ENCODE assay signal across 4 cellular contexts in the genomic region with DNA sequence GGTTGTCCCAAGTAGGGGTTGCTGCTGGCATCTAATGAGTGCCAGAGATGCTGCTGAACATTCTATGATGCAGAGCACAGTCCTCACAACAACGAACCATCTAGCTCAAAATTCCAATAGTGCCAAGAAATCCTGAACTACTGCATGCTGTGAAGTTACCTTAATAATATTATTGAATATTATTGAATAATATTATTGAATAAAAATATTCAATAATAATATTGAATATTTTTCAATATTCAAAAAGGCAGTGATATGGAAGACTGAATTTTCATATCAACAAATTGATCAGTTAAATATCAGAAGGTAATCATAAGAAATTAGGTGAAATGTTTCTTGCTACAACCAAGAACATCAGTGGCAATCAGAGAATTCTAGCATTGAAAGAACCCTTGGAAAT. TPM values are rescaled to one million over a fixed set of nuclear protein-coding genes. Genes with fewer than 3 reads are reported as not detected.
"Had no signal": no experiment of that assay in that cellular context is flagged by ENCODE, and none has a peak within 500 bp of the region (broad histone marks: within the 10 kb centered on the region; RNA-seq: fewer than 3 reads in every experiment).

No MANE protein-coding gene starts in this region.

- DNase-seq: GDM1, GF-D8 had no signal

- H3K4me3 ChIP-seq: GM12878 had no signal

- ATAC-seq: GM12878 had no signal

RNA-seq across cellular contexts. Expression of a gene that starts 2.8 kb away (rescaled TPM):
- total RNA-seq: G401, GM12878 had no signal
- polyA plus RNA-seq: GM12878 had no signal
